9 cellular contexts compared by ENCODE assay signal in genomic region chr5:16179511-16179935, GRCh38. TPM values are rescaled to one million over a fixed set of nuclear protein-coding genes. Genes with fewer than 3 reads are reported as not detected.
DNase-seq lines count a peak whose midpoint lies in the region; ATAC-seq lines count a peak whose summit lies in the region.
"Had no signal": no experiment of that assay in that cellular context is flagged by ENCODE, and none has a peak within 500 bp of the region (broad histone marks: within the 10 kb centered on the region; RNA-seq: fewer than 3 reads in every experiment).

A gene with protein sequence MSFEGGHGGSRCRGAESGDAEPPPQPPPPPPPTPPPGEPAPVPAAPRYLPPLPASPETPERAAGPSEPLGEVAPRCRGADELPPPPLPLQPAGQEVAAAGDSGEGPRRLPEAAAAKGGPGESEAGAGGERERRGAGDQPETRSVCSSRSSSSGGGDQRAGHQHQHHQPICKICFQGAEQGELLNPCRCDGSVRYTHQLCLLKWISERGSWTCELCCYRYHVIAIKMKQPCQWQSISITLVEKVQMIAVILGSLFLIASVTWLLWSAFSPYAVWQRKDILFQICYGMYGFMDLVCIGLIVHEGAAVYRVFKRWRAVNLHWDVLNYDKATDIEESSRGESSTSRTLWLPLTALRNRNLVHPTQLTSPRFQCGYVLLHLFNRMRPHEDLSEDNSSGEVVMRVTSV (minus strand): TSS chr5:16179791. CDS start chr5:16179575, 216 bp downstream.

- peak within 1 kb of the TSS in 1 of 10 donors; percentile 44 for H3K27ac Mint-ChIP-seq in naive thymus-derived CD8-positive, alpha-beta T cell

- H3K27ac ChIP-seq in cingulate gyrus (ENCODE audit: low read depth, low read length) = peak within 1 kb of the TSS; percentile 29

- DNase-seq in DMS153 treated with DMSO at 0.1 percent for 48 hours (lab: John Stamatoyannopoulos, UW; ENCODE audit: unreplicated experiment) = peak; percentile 39
- peak; percentile 44 for DNase-seq in NCI-H1105 (lab: John Stamatoyannopoulos, UW)
- peak in 1 of 10 donors; percentile 3 for DNase-seq in naive thymus-derived CD8-positive, alpha-beta T cell
- DNase-seq in sciatic nerve (ENCODE audit: low spot score) = no peak
- no peak for DNase-seq in activated CD4-positive, CD25-positive, alpha-beta regulatory T cell treated with anti-CD3 and anti-CD28 coated beads, Interleukin-2, amount 50 U/mL, for 72 hours

- H3K4me1 Mint-ChIP-seq in naive thymus-derived CD8-positive, alpha-beta T cell = peaks cover 0 to 9% (median 1%) of the 10 kb centered on the region in 4 donors

- peaks cover 0 to 32% (median 11%) of the 10 kb centered on the region in 9 donors for H3K9me3 Mint-ChIP-seq in naive thymus-derived CD8-positive, alpha-beta T cell

- ATAC-seq in naive thymus-derived CD8-positive, alpha-beta T cell = no peak
- no peak for ATAC-seq in sciatic nerve
- no peak for ATAC-seq in GM21381 (IDR thresholded peaks at IDR 0.05; ENCODE audit: unreplicated experiment)
- ATAC-seq in GM21447 (IDR thresholded peaks at IDR 0.05; ENCODE audit: unreplicated experiment) = no peak

- POLR2A ChIA-PET in naive thymus-derived CD8-positive, alpha-beta T cell (lab: Charles Lee) = no interaction called here

- H3K36me3 Mint-ChIP-seq in naive thymus-derived CD8-positive, alpha-beta T cell = peaks cover 5 to 33% (median 15%) of the 10 kb centered on the region in 3 donors

- H3K27me3 Mint-ChIP-seq in naive thymus-derived CD8-positive, alpha-beta T cell = peaks cover 34 to 50% (median 41%) of the 10 kb centered on the region in 5 donors

- intact Hi-C loops in sciatic nerve (cut with DNase I) = no loop called here

- peak within 1 kb of the TSS in 6 of 10 donors; percentile 22 to 65 (median 54) for H3K4me3 Mint-ChIP-seq in naive thymus-derived CD8-positive, alpha-beta T cell

RNA-seq across cellular contexts. Expression of the gene that starts here (rescaled TPM):
- not detected for total RNA-seq in naive thymus-derived CD8-positive, alpha-beta T cell
- not detected for polyA plus RNA-seq in naive thymus-derived CD8-positive, alpha-beta T cell
- not detected for total RNA-seq in sciatic nerve
- total RNA-seq: glomerular endothelial cell had no signal

Comparison
In these comparisons a context has a peak if more than half of its experiments do, and no peak if none do; other contexts are left out.
1. DNase-seq: peak in DMS153 treated with DMSO at 0.1 percent for 48 hours (single experiment) and NCI-H1105 (single experiment); none in sciatic nerve (single experiment) and activated CD4-positive, CD25-positive, alpha-beta regulatory T cell treated with anti-CD3 and anti-CD28 coated beads, Interleukin-2, amount 50 U/mL, for 72 hours (single experiment).